ENCODE assay signal across 9 cellular contexts in genomic region chr11:123063396-123064267, GRCh38. TPM values are rescaled to one million over a fixed set of nuclear protein-coding genes. Genes with fewer than 3 reads are reported as not detected.
A peak's percentile ranks its signal among the peaks of the same experiment; 100 is the strongest.
DNase-seq lines count a peak whose midpoint lies in the region; ATAC-seq, FAIRE-seq and TF ChIP-seq lines count a peak whose summit lies in the region.
"Had no signal": no experiment of that assay in that cellular context is flagged by ENCODE, and none has a peak within 500 bp of the region (broad histone marks: within the 10 kb centered on the region; RNA-seq: fewer than 3 reads in every experiment).

No MANE protein-coding gene starts in this region.

- no peak for ATAC-seq in naive thymus-derived CD4-positive, alpha-beta T cell

- POLR2A ChIA-PET in activated CD4-positive, alpha-beta memory T cell treated with anti-CD3 and anti-CD28 coated beads, Interleukin-2, amount 10 ng/mL, durations not matched to agents 7 days and 5 days (lab: Charles Lee), result interaction anchor here (0.8 to 17.8 kb wide), 14 partner anchors 7 to 388 kb away, joined by 3 to 391 read pairs (median 3); no protein-coding TSS in a partner anchor
- POLR2A ChIA-PET in naive thymus-derived CD4-positive, alpha-beta T cell (lab: Charles Lee), result interaction anchor here (0.6 to 24.1 kb wide), 12 partner anchors 7 to 1613 kb away, joined by 3 to 653 read pairs (median 10); no protein-coding TSS in a partner anchor

- peaks cover 44% of the 10 kb centered on the region for H3K36me3 Mint-ChIP-seq in activated CD4-positive, alpha-beta memory T cell treated with anti-CD3 and anti-CD28 coated beads, Interleukin-2, amount 10 ng/mL, durations not matched to agents 7 days and 5 days (ENCODE audit: low read depth)
- H3K36me3 Mint-ChIP-seq in naive thymus-derived CD4-positive, alpha-beta T cell, result peaks cover 18 to 44% (median 37%) of the 10 kb centered on the region in 5 donors

- peak overlapping the region; percentile 65 to 98 (median 94) for H3K4me3 ChIP-seq in esophagus squamous epithelium
- peak overlapping the region; percentile 91 for H3K4me3 ChIP-seq in naive thymus-derived CD4-positive, alpha-beta T cell (ENCODE audit: low read length)

- TF ChIP-seq CTCF in esophagus squamous epithelium (IDR thresholded peaks at IDR 0.05), result no peak

- intact Hi-C loops in esophagus squamous epithelium (cut with DNase I), result no loop called here
- intact Hi-C loops in naive thymus-derived CD4-positive, alpha-beta T cell (cut with micrococcal nuclease), result loop anchor here (2.0 to 10.0 kb wide), 9 partner anchors 39 to 1771 kb away; partner anchors contain the start of genes BSX (in 1 of the 2), GRAMD1B (in 1 of the 2) and SC5D (in 1 of the 2)
- intact Hi-C loops in posterior vena cava (cut with DNase I), result no loop called here

- H3K27ac ChIP-seq in esophagus squamous epithelium, result peak overlapping the region; percentile 100
- peak overlapping the region; percentile 96 for H3K27ac ChIP-seq in naive thymus-derived CD4-positive, alpha-beta T cell (ENCODE audit: low read depth, low read length)

- no peaks in the 10 kb centered on the region for H3K27me3 Mint-ChIP-seq in activated CD4-positive, alpha-beta memory T cell treated with anti-CD3 and anti-CD28 coated beads, Interleukin-2, amount 10 ng/mL, durations not matched to agents 7 days and 5 days
- H3K27me3 Mint-ChIP-seq in naive thymus-derived CD4-positive, alpha-beta T cell, result peaks cover 0 to 7% (median 0%) of the 10 kb centered on the region in 5 donors

- CTCF ChIA-PET in activated CD4-positive, alpha-beta memory T cell treated with anti-CD3 and anti-CD28 coated beads, Interleukin-2, amount 10 ng/mL, durations not matched to agents 7 days and 5 days (lab: Charles Lee), result interaction anchor here (0.7 to 2.3 kb wide), 5 partner anchors 9 to 40 kb away, joined by 3 to 13 read pairs (median 7); no protein-coding TSS in a partner anchor
- CTCF ChIA-PET in naive thymus-derived CD4-positive, alpha-beta T cell (lab: Charles Lee), result interaction anchor here (0.6 to 3.2 kb wide), 9 partner anchors 9 to 49 kb away, joined by 3 to 26 read pairs (median 5); no protein-coding TSS in a partner anchor

- WGBS in esophagus squamous epithelium, 2 donors, result 12 to 17% methylated on average over 10 of the region's 10 CpGs

- no peaks in the 10 kb centered on the region for H3K9me3 ChIP-seq in esophagus squamous epithelium
- no peaks in the 10 kb centered on the region for H3K9me3 ChIP-seq in naive thymus-derived CD4-positive, alpha-beta T cell (ENCODE audit: control insufficient read depth in 2 of 3, low read length in 3 of 3)

- TF ChIP-seq POLR2A in esophagus squamous epithelium (IDR thresholded peaks at IDR 0.05) (no peak), H54 (IDR thresholded peaks at IDR 0.05; ENCODE audit: low read depth, low read length) (no peak)

- no peaks in the 10 kb centered on the region for H3K27me3 ChIP-seq in esophagus squamous epithelium
- H3K27me3 ChIP-seq in naive thymus-derived CD4-positive, alpha-beta T cell (ENCODE audit: control insufficient read depth in 2 of 2, insufficient read depth in 2 of 2, low read length in 2 of 2), result no peaks in the 10 kb centered on the region

- peaks cover 26 to 54% (median 28%) of the 10 kb centered on the region in 3 donors for H3K4me1 ChIP-seq in esophagus squamous epithelium
- peaks cover 35 to 46% of the 10 kb centered on the region in 2 donors for H3K4me1 ChIP-seq in naive thymus-derived CD4-positive, alpha-beta T cell (ENCODE audit: control insufficient read depth in 2 of 2, insufficient read depth in 2 of 2, low read length in 2 of 2)

- peaks cover 2 to 25% (median 5%) of the 10 kb centered on the region in 3 donors for H3K36me3 ChIP-seq in esophagus squamous epithelium
- peaks cover 26 to 33% (median 26%) of the 10 kb centered on the region in 3 experiments for H3K36me3 ChIP-seq in naive thymus-derived CD4-positive, alpha-beta T cell (ENCODE audit: control insufficient read depth in 2 of 3, insufficient read depth in 3 of 3, low read length in 3 of 3)

- DNase-seq in NCI-H2196 (lab: John Stamatoyannopoulos, UW; ENCODE audit: unreplicated experiment) (peak; percentile 53), NCI-H2196 treated with DMSO at 0.1 percent for 48 hours (lab: John Stamatoyannopoulos, UW; ENCODE audit: unreplicated experiment) (no peak), NCI-H2029 (lab: John Stamatoyannopoulos, UW) (peak; percentile 51), esophagus squamous epithelium (lab: John Stamatoyannopoulos, UW) (no peak), H54 (ENCODE audit: insufficient read length, low spot score) (no peak), posterior vena cava (ENCODE audit: low spot score) (no peak)
- peak; percentile 66 for DNase-seq in activated CD4-positive, alpha-beta memory T cell treated with anti-CD3 and anti-CD28 coated beads, Interleukin-2, amount 10 ng/mL, durations not matched to agents 7 days and 5 days
- peak in 7 of 9 donors; percentile 50 to 69 (median 61) for DNase-seq in naive thymus-derived CD4-positive, alpha-beta T cell

- peak overlapping the region; percentile 99 for H3K27ac Mint-ChIP-seq in activated CD4-positive, alpha-beta memory T cell treated with anti-CD3 and anti-CD28 coated beads, Interleukin-2, amount 10 ng/mL, durations not matched to agents 7 days and 5 days
- H3K27ac Mint-ChIP-seq in naive thymus-derived CD4-positive, alpha-beta T cell, result peak overlapping the region; percentile 96 to 100 (median 99)

- peaks cover 40% of the 10 kb centered on the region for H3K4me1 Mint-ChIP-seq in activated CD4-positive, alpha-beta memory T cell treated with anti-CD3 and anti-CD28 coated beads, Interleukin-2, amount 10 ng/mL, durations not matched to agents 7 days and 5 days
- H3K4me1 Mint-ChIP-seq in naive thymus-derived CD4-positive, alpha-beta T cell, result peaks cover 40 to 58% (median 51%) of the 10 kb centered on the region in 7 donors

- no peak for FAIRE-seq in H54 (lab: Jason Lieb, UNC)
- FAIRE-seq: islet of Langerhans had no signal

- H3K4me3 Mint-ChIP-seq in activated CD4-positive, alpha-beta memory T cell treated with anti-CD3 and anti-CD28 coated beads, Interleukin-2, amount 10 ng/mL, durations not matched to agents 7 days and 5 days, result peak overlapping the region; percentile 90
- H3K4me3 Mint-ChIP-seq in naive thymus-derived CD4-positive, alpha-beta T cell, result peak overlapping the region; percentile 87 to 100 (median 99)

- H3K9me3 Mint-ChIP-seq in activated CD4-positive, alpha-beta memory T cell treated with anti-CD3 and anti-CD28 coated beads, Interleukin-2, amount 10 ng/mL, durations not matched to agents 7 days and 5 days, result no peaks in the 10 kb centered on the region
- peaks cover 0 to 16% (median 0%) of the 10 kb centered on the region in 11 donors for H3K9me3 Mint-ChIP-seq in naive thymus-derived CD4-positive, alpha-beta T cell

RNA-seq across cellular contexts. Expression of gene HSPA8, which starts 1.7 kb away (rescaled TPM):
- 1,000 to 10,000 TPM; 1,570 to 1,577 TPM for total RNA-seq in activated CD4-positive, alpha-beta memory T cell treated with anti-CD3 and anti-CD28 coated beads, Interleukin-2, amount 10 ng/mL, durations not matched to agents 7 days and 5 days
- total RNA-seq in esophagus squamous epithelium (1,000 to 10,000 TPM in 2 of 4 donors, 100 to 1,000 TPM in 2; 767 to 1,626 (median 1,046) TPM), posterior vena cava (100 to 1,000 TPM; 754 to 806 TPM)
- 1,000 to 10,000 TPM in 1 of 5 experiments, 100 to 1,000 TPM in 4; 763 to 2,366 (median 830) TPM for total RNA-seq in naive thymus-derived CD4-positive, alpha-beta T cell
- 1,000 to 10,000 TPM; 1,206 to 1,808 TPM for polyA plus RNA-seq in naive thymus-derived CD4-positive, alpha-beta T cell

Comparison
In these comparisons a context has a peak if more than half of its experiments do, and no peak if none do; other contexts are left out.
1. DNase-seq: peak in NCI-H2196 (single experiment), NCI-H2029 (single experiment), activated CD4-positive, alpha-beta memory T cell treated with anti-CD3 and anti-CD28 coated beads, Interleukin-2, amount 10 ng/mL, durations not matched to agents 7 days and 5 days (single experiment) and naive thymus-derived CD4-positive, alpha-beta T cell (7 of 9); none in NCI-H2196 treated with DMSO at 0.1 percent for 48 hours (single experiment), esophagus squamous epithelium (single experiment), H54 (single experiment) and posterior vena cava (single experiment).
2. intact Hi-C loops: an anchor here in naive thymus-derived CD4-positive, alpha-beta T cell (2.0 to 10.0 kb wide); none called in esophagus squamous epithelium and posterior vena cava.